ENCODE assay signal across 13 cellular contexts in the genomic region with DNA sequence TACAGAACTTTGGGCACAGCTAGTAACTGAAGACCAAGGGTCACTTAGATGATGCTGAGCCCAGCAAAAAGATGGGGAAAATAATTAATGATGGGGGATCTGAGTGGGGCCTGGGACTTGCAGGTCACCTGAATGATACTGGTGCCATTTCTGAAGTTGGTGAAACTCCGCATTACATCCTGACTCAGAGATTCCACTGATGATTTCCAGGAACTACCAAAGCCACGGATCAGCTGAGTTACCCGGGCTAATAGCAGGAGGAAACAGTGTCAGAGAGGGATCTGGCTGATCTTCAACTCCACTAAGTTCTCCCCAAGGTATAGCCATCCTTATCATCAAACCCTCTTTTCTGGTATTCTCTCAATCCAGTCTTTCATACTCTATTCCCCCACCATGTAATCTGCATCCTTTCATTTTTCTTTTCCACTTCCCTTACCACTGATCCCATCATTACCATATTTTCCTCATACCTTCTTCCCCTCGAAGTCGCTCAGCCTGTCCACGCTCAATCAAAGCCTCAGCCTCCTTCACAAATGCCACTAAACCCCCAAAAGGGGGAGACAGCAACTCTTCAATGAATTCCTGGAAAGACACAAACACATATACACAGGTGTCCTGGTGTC. TPM values are rescaled to one million over a fixed set of nuclear protein-coding genes. Genes with fewer than 3 reads are reported as not detected.
A peak's percentile ranks its signal among the peaks of the same experiment; 100 is the strongest.
DNase-seq lines count a peak whose midpoint lies in the region; ATAC-seq and TF ChIP-seq lines count a peak whose summit lies in the region.
"Had no signal": no experiment of that assay in that cellular context is flagged by ENCODE, and none has a peak within 500 bp of the region (broad histone marks: within the 10 kb centered on the region; RNA-seq: fewer than 3 reads in every experiment).

No MANE protein-coding gene starts in this region.

- in situ Hi-C loops in GM13977 (cut with MboI; ENCODE audit: low pct_unique_long_range_greater_than_20kb, low sequenced_read_pairs, unreplicated experiment): no loop called here

- peaks cover 43% of the 10 kb centered on the region for H3K4me1 Mint-ChIP-seq in activated CD4-positive, alpha-beta memory T cell treated with anti-CD3 and anti-CD28 coated beads for 36 hours (ENCODE audit: low read depth)
- peaks cover 39 to 41% of the 10 kb centered on the region in 2 donors for H3K4me1 Mint-ChIP-seq in immature natural killer cell

- peak; percentile 5 for TF ChIP-seq CTCF in GM13977 (IDR thresholded peaks at IDR 0.05; ENCODE audit: extremely low read depth, insufficient read depth, missing control alignments)

- H3K27ac Mint-ChIP-seq in activated CD4-positive, alpha-beta memory T cell treated with anti-CD3 and anti-CD28 coated beads for 36 hours: peak overlapping the region; percentile 64
- H3K27ac Mint-ChIP-seq in immature natural killer cell: peak overlapping the region in 5 of 6 donors; percentile 0 to 87 (median 69)
- H3K27ac Mint-ChIP-seq: endodermal cell had no signal

- intact Hi-C loops in activated CD4-positive, alpha-beta memory T cell treated with anti-CD3 and anti-CD28 coated beads for 36 hours (cut with micrococcal nuclease): no loop called here

- POLR2A ChIA-PET in activated CD4-positive, alpha-beta memory T cell treated with anti-CD3 and anti-CD28 coated beads for 36 hours (lab: Charles Lee): interaction anchor here (0.6 to 1.8 kb wide), 5 partner anchors 20 to 335 kb away, joined by 5 to 16 read pairs (median 8); partner anchors contain the start of genes HSD17B8, RGL2, RPS18 and VPS52

- CTCF ChIA-PET in activated CD4-positive, alpha-beta memory T cell treated with anti-CD3 and anti-CD28 coated beads for 36 hours (lab: Charles Lee): interaction anchor here (0.7 to 8.1 kb wide), 7 partner anchors 20 to 216 kb away, joined by 3 to 101 read pairs (median 5); partner anchors contain the start of genes B3GALT4, RPS18 and VPS52

- no peak for ATAC-seq in HG03175 (IDR thresholded peaks at IDR 0.05; ENCODE audit: unreplicated experiment)
- ATAC-seq: left colon had no signal

- no peak overlapping the region for H3K4me3 Mint-ChIP-seq in activated CD4-positive, alpha-beta memory T cell treated with anti-CD3 and anti-CD28 coated beads for 36 hours
- peak overlapping the region in 4 of 5 donors; percentile 7 to 67 (median 30) for H3K4me3 Mint-ChIP-seq in immature natural killer cell
- H3K4me3 Mint-ChIP-seq: endodermal cell had no signal

- DNase-seq in CD1c-positive myeloid dendritic cell (ENCODE audit: extremely low spot score) (peak; percentile 7), GM13977 (ENCODE audit: low spot score) (no peak), immature natural killer cell (no peak), DMS153 (lab: John Stamatoyannopoulos, UW) (no peak), NCI-H1092 (lab: John Stamatoyannopoulos, UW) (no peak), NOMO-1 treated with dmso at 0.1 percent for 144 hours (lab: John Stamatoyannopoulos, UW; ENCODE audit: unreplicated experiment) (no peak)
- DNase-seq in activated CD4-positive, alpha-beta memory T cell treated with anti-CD3 and anti-CD28 coated beads for 36 hours: peak; percentile 37
- DNase-seq: C1 segment of cervical spinal cord, endodermal cell, GF-D8, HCEC 1CT, left colon had no signal

- H3K9me3 Mint-ChIP-seq in activated CD4-positive, alpha-beta memory T cell treated with anti-CD3 and anti-CD28 coated beads for 36 hours: no peaks in the 10 kb centered on the region
- no peaks in the 10 kb centered on the region for H3K9me3 Mint-ChIP-seq in immature natural killer cell
- H3K9me3 Mint-ChIP-seq: endodermal cell had no signal

- peaks cover 3% of the 10 kb centered on the region for H3K27me3 Mint-ChIP-seq in activated CD4-positive, alpha-beta memory T cell treated with anti-CD3 and anti-CD28 coated beads for 36 hours
- H3K27me3 Mint-ChIP-seq in immature natural killer cell (ENCODE audit: low read depth in 3 of 3): no peaks in the 10 kb centered on the region

- H3K36me3 Mint-ChIP-seq in activated CD4-positive, alpha-beta memory T cell treated with anti-CD3 and anti-CD28 coated beads for 36 hours: peaks cover 32% of the 10 kb centered on the region
- peaks cover 5 to 14% (median 6%) of the 10 kb centered on the region in 3 donors for H3K36me3 Mint-ChIP-seq in immature natural killer cell

RNA-seq across cellular contexts. Expression of gene VPS52, which starts 20.2 kb away (rescaled TPM):
- 10 to 100 TPM; 32.7 to 33.7 TPM for total RNA-seq in activated CD4-positive, alpha-beta memory T cell treated with anti-CD3 and anti-CD28 coated beads for 36 hours
- polyA plus RNA-seq in immature natural killer cell: 10 to 100 TPM; 11.6 to 26.8 (median 16.8) TPM

RNA-seq across cellular contexts. Expression of gene RPS18, which starts 20.4 kb away (rescaled TPM):
- total RNA-seq in activated CD4-positive, alpha-beta memory T cell treated with anti-CD3 and anti-CD28 coated beads for 36 hours: 1,000 to 10,000 TPM; 4,372 to 4,391 TPM
- 1,000 to 10,000 TPM; 2,992 to 6,506 (median 3,113) TPM for polyA plus RNA-seq in immature natural killer cell

RNA-seq across cellular contexts. Expression of gene B3GALT4, which starts 25.4 kb away (rescaled TPM):
- total RNA-seq in activated CD4-positive, alpha-beta memory T cell treated with anti-CD3 and anti-CD28 coated beads for 36 hours: 1 to 10 TPM; 5.9 to 6.7 TPM
- polyA plus RNA-seq in immature natural killer cell: 10 to 100 TPM; 38.6 to 55.0 (median 44.1) TPM

RNA-seq across cellular contexts. Expression of gene WDR46, which starts 37.5 kb away (rescaled TPM):
- 10 to 100 TPM; 59.4 to 60.7 TPM for total RNA-seq in activated CD4-positive, alpha-beta memory T cell treated with anti-CD3 and anti-CD28 coated beads for 36 hours
- 10 to 100 TPM; 59.4 to 81.6 (median 74.3) TPM for polyA plus RNA-seq in immature natural killer cell

RNA-seq across cellular contexts. Expression of gene PFDN6, which starts 37.9 kb away (rescaled TPM):
- total RNA-seq in activated CD4-positive, alpha-beta memory T cell treated with anti-CD3 and anti-CD28 coated beads for 36 hours: 10 to 100 TPM; 78.5 to 90.9 TPM
- polyA plus RNA-seq in immature natural killer cell: 10 to 100 TPM; 25.7 to 55.6 (median 49.2) TPM

Comparison
In these comparisons a context has a peak if more than half of its experiments do, and no peak if none do; other contexts are left out.
1. DNase-seq: peak in CD1c-positive myeloid dendritic cell (single experiment) and activated CD4-positive, alpha-beta memory T cell treated with anti-CD3 and anti-CD28 coated beads for 36 hours (single experiment); none in GM13977 (single experiment), immature natural killer cell (0 of 3), DMS153 (single experiment), NCI-H1092 (single experiment) and NOMO-1 treated with dmso at 0.1 percent for 144 hours (single experiment).